In the genomic region with DNA sequence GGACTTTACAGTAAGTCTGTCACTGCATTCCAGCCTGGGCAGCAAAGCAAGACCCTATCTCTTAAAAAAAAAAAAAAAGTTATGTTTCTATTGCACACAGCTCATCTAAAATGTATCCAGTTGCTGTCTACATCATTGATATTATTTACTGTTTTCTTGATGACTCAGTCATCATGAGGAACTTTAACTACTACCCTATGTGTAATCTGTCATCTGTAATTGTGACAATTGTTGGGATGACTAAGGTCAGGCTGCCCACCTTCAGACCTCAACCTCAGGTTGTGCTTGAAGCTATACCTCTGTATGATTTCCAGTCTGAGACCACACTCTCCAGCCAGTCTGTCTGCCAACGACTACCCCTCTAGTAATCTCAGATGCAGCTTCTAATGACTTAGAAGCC, we compare ENCODE assay signal across 1 cellular context.
TF ChIP-seq lines count a peak whose summit lies in the region.

No MANE protein-coding gene starts in this region.

TF ChIP-seq in SK-N-SH treated with all-trans-retinoic acid at 6 μM for 48 hours, 23 proteins besides CTCF, POLR2A, EP300 and RAD21 (continued from another document):
- TF ChIP-seq, protein P1, sequence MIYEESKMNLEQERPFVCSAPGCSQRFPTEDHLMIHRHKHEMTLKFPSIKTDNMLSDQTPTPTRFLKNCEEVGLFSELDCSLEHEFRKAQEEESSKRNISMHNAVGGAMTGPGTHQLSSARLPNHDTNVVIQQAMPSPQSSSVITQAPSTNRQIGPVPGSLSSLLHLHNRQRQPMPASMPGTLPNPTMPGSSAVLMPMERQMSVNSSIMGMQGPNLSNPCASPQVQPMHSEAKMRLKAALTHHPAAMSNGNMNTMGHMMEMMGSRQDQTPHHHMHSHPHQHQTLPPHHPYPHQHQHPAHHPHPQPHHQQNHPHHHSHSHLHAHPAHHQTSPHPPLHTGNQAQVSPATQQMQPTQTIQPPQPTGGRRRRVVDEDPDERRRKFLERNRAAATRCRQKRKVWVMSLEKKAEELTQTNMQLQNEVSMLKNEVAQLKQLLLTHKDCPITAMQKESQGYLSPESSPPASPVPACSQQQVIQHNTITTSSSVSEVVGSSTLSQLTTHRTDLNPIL (CRISPR knock-in tag; IDR thresholded peaks at IDR 0.05; ENCODE audit: low read depth): no peak
